ENCODE assay signal across 1 cellular context in the genomic region with DNA sequence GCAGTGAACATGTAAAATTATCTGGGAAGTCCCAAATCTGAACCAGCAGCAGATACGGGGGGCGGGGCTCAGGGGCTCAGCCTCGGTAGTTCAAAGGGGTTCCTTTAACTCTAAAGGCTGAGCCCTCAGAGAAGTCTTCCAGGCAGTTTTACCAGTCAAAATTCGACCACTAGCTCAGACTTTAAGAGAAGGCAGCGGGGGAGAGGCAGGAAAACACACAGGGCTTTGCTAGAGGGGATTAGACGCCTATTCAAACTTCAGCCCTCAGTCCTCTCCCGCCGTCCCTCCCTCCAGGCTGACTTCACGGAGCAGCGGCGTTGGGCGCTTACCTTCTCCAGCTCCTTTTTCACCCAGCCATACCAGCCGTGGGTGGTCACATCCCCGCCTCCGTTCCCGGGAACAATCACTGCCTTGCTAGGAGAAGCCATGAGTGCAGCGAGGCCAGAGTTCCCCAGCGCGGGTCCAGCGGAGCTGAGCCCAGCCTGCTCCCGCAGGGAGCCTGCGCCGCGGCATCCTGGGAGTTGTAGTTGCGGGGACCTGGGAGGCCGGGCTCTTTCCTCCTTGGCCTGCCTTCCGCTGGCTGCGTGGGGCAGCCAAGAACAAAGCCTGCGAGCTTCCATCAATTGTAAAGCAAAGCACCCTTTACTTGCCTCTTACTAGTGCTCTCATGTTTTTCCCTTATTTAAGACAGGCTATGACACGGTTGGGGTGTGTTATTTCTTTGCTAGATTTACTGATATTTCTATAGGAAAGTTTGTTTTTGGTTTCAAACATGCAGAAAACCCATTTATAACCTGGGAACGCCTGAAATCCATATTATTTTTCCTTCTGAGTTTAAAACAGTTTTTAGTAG.
A peak's percentile ranks its signal among the peaks of the same experiment; 100 is the strongest.
TF ChIP-seq lines count a peak whose summit lies in the region.

RBBP9 (minus strand) TSS at position 486 of the 853 bp plus-strand sequence; CDS start at position 428, 58 bp downstream.

TF ChIP-seq in HepG2, 621 proteins besides CTCF, POLR2A, EP300 and RAD21 (continued from another document and continues in another):
- TF ChIP-seq, protein P1, sequence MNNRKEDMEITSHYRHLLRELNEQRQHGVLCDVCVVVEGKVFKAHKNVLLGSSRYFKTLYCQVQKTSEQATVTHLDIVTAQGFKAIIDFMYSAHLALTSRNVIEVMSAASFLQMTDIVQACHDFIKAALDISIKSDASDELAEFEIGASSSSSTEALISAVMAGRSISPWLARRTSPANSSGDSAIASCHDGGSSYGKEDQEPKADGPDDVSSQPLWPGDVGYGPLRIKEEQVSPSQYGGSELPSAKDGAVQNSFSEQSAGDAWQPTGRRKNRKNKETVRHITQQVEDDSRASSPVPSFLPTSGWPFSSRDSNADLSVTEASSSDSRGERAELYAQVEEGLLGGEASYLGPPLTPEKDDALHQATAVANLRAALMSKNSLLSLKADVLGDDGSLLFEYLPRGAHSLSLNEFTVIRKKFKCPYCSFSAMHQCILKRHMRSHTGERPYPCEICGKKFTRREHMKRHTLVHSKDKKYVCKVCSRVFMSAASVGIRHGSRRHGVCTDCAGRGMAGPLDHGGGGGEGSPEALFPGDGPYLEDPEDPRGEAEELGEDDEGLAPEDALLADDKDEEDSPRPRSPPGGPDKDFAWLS (CRISPR knock-in tag; IDR thresholded peaks at IDR 0.05; ENCODE audit: borderline replicate concordance) = no peak
- TF ChIP-seq TAF1 (CRISPR knock-in tag; IDR thresholded peaks at IDR 0.05) = peak; percentile 95
- TF ChIP-seq NAIF1 (CRISPR knock-in tag; IDR thresholded peaks at IDR 0.05; ENCODE audit: borderline replicate concordance) = no peak
- no peak for TF ChIP-seq ZNF577 (CRISPR knock-in tag; IDR thresholded peaks at IDR 0.05; ENCODE audit: borderline replicate concordance, low read depth)
- TF ChIP-seq, protein P2, sequence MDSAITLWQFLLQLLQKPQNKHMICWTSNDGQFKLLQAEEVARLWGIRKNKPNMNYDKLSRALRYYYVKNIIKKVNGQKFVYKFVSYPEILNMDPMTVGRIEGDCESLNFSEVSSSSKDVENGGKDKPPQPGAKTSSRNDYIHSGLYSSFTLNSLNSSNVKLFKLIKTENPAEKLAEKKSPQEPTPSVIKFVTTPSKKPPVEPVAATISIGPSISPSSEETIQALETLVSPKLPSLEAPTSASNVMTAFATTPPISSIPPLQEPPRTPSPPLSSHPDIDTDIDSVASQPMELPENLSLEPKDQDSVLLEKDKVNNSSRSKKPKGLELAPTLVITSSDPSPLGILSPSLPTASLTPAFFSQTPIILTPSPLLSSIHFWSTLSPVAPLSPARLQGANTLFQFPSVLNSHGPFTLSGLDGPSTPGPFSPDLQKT (CRISPR knock-in tag; IDR thresholded peaks at IDR 0.05; ENCODE audit: borderline replicate concordance) = peak; percentile 47; the same call in 1 of the 2 replicates
- TF ChIP-seq ATF1 (CRISPR knock-in tag; IDR thresholded peaks at IDR 0.05) = peak; percentile 72
- TF ChIP-seq ZNF776 (CRISPR knock-in tag; IDR thresholded peaks at IDR 0.05) = peak; percentile 78; the same call in 1 of the 2 replicates
- no peak for TF ChIP-seq ZNF18 (CRISPR knock-in tag; IDR thresholded peaks at IDR 0.05; ENCODE audit: insufficient replicate concordance)
- TF ChIP-seq SNAPC2 (CRISPR knock-in tag; IDR thresholded peaks at IDR 0.05) = peak; percentile 81; the same call in 1 of the 2 replicates
- TF ChIP-seq ZNF766 (CRISPR knock-in tag; IDR thresholded peaks at IDR 0.05; ENCODE audit: borderline replicate concordance) = peak; percentile 76; the same call in 1 of the 2 replicates
- peak; percentile 86; the same call in 1 of the 2 replicates for TF ChIP-seq ZNF564 (CRISPR knock-in tag; IDR thresholded peaks at IDR 0.05)
- TF ChIP-seq THAP9 (CRISPR knock-in tag; IDR thresholded peaks at IDR 0.05; ENCODE audit: borderline replicate concordance) = peak; percentile 100
- 0 out of 2 replicates have a peak, but pooled peaks have one; percentile 73 for TF ChIP-seq ZNF773 (CRISPR knock-in tag; IDR thresholded peaks at IDR 0.05; ENCODE audit: borderline replicate concordance)
- no peak for TF ChIP-seq FOXM1 (CRISPR knock-in tag; IDR thresholded peaks at IDR 0.05)
- TF ChIP-seq, protein P3, sequence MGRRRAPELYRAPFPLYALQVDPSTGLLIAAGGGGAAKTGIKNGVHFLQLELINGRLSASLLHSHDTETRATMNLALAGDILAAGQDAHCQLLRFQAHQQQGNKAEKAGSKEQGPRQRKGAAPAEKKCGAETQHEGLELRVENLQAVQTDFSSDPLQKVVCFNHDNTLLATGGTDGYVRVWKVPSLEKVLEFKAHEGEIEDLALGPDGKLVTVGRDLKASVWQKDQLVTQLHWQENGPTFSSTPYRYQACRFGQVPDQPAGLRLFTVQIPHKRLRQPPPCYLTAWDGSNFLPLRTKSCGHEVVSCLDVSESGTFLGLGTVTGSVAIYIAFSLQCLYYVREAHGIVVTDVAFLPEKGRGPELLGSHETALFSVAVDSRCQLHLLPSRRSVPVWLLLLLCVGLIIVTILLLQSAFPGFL (CRISPR knock-in tag; IDR thresholded peaks at IDR 0.05) = no peak
- TF ChIP-seq PHF5A (CRISPR knock-in tag; IDR thresholded peaks at IDR 0.05; ENCODE audit: low read depth, unreplicated experiment) = peak; percentile 65
- TF ChIP-seq SOX6 (IDR thresholded peaks at IDR 0.05) = no peak
- peak; percentile 81 for TF ChIP-seq SOX6 (CRISPR knock-in tag; IDR thresholded peaks at IDR 0.05)
- peak; percentile 96 for TF ChIP-seq HMGXB3 (CRISPR knock-in tag; IDR thresholded peaks at IDR 0.05; ENCODE audit: borderline replicate concordance)
- TF ChIP-seq ZNF10 (CRISPR knock-in tag; IDR thresholded peaks at IDR 0.05; ENCODE audit: borderline replicate concordance, low read depth) = no peak
- peak; percentile 23 for TF ChIP-seq AGO2 (optimal IDR thresholded peaks at IDR 0.05; ENCODE audit: low read depth, low read length)
- TF ChIP-seq, protein P4, sequence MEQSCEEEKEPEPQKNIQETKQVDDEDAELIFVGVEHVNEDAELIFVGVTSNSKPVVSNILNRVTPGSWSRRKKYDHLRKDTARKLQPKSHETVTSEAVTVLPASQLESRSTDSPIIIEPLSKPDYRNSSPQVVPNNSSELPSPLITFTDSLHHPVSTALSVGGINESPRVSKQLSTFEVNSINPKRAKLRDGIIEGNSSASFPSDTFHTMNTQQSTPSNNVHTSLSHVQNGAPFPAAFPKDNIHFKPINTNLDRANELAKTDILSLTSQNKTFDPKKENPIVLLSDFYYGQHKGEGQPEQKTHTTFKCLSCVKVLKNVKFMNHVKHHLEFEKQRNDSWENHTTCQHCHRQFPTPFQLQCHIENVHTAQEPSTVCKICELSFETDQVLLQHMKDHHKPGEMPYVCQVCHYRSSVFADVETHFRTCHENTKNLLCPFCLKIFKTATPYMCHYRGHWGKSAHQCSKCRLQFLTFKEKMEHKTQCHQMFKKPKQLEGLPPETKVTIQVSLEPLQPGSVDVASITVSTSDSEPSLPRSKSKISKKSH (CRISPR knock-in tag; IDR thresholded peaks at IDR 0.05; ENCODE audit: borderline replicate concordance) = peak; percentile 90
- TF ChIP-seq FOXC1 (CRISPR knock-in tag; IDR thresholded peaks at IDR 0.05; ENCODE audit: borderline replicate concordance) = peak; percentile 93; the same call in 1 of the 2 replicates
- TF ChIP-seq, protein P5, sequence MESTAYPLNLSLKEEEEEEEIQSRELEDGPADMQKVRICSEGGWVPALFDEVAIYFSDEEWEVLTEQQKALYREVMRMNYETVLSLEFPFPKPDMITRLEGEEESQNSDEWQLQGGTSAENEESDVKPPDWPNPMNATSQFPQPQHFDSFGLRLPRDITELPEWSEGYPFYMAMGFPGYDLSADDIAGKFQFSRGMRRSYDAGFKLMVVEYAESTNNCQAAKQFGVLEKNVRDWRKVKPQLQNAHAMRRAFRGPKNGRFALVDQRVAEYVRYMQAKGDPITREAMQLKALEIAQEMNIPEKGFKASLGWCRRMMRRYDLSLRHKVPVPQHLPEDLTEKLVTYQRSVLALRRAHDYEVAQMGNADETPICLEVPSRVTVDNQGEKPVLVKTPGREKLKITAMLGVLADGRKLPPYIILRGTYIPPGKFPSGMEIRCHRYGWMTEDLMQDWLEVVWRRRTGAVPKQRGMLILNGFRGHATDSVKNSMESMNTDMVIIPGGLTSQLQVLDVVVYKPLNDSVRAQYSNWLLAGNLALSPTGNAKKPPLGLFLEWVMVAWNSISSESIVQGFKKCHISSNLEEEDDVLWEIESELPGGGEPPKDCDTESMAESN (CRISPR knock-in tag; conservative IDR thresholded peaks at IDR 0.05) = peak; percentile 100
- TF ChIP-seq ZBTB49 (CRISPR knock-in tag; IDR thresholded peaks at IDR 0.05; ENCODE audit: borderline replicate concordance) = peak; percentile 70; the same call in 1 of the 2 replicates
